ENCODE assay signal across 9 cellular contexts in the genomic region with DNA sequence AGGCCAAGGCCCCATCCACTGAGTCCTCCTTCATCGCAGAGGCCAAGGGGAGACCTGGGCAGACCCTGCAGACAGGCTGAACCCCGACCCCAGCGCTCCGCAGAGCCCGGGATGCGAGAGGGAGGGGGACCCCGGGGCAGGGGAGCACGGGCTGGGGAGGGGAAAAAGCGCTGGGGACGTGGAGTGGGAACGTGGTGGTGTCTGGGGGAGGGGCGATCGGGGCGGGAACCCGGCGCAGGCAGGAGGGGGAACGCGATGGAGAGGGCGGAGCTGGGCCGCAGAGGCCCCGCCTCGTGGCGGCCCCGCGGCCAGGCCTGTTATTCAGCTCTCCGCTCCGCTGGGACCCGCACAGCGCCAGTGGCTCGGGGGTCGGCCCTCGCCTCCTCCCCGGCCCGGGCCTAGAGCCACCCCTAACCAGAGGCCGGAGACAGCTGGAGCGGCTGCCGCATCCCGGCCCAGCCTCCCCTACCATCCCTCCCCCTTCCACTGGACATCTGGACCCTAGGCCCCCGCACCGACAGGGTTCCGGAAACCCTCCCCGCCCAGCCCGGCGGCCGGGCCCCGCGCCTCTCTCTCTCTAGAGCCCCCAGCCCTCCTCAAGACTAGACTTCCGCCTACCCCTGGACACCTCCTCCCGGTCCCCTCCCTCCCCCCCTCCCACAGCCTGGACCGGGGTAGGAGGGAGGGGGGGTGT. TPM values are rescaled to one million over a fixed set of nuclear protein-coding genes. Genes with fewer than 3 reads are reported as not detected.
DNase-seq lines count a peak whose midpoint lies in the region; TF ChIP-seq lines count a peak whose summit lies in the region.
"Had no signal": no experiment of that assay in that cellular context is flagged by ENCODE, and none has a peak within 500 bp of the region (broad histone marks: within the 10 kb centered on the region; RNA-seq: fewer than 3 reads in every experiment).

A gene (plus strand): TSS at position 320 of the 694 bp plus-strand sequence. CDS start 460 bp downstream, outside the sequence.

- H3K27me3 ChIP-seq in HUES64 (ENCODE audit: insufficient read depth, low read length) (peaks cover 38% of the 10 kb centered on the region), iPS-18a (ENCODE audit: control insufficient read depth, insufficient read depth, low read length) (peaks cover 51% of the 10 kb centered on the region)

- peaks cover 4% of the 10 kb centered on the region for H3K27me3 Mint-ChIP-seq in brain

- under 1% methylated on average over 47 of the region's 50 CpGs for WGBS in HUES64

- H3K27ac Mint-ChIP-seq in brain, result peak within 1 kb of the TSS; percentile 69 to 98 (median 92)

- peaks cover 18% of the 10 kb centered on the region for H3K4me1 ChIP-seq in HUES64 (ENCODE audit: insufficient read depth, low read length)
- peaks cover 21% of the 10 kb centered on the region for H3K4me1 ChIP-seq in iPS-18a (ENCODE audit: control insufficient read depth, low read depth, low read length)

- H3K9me3 ChIP-seq in HUES64 (ENCODE audit: insufficient read depth, low read depth, low read length) (no peaks in the 10 kb centered on the region), iPS-18a (ENCODE audit: control insufficient read depth, low read depth, low read length) (no peaks in the 10 kb centered on the region)

- H3K4me3 Mint-ChIP-seq in brain, result peak within 1 kb of the TSS; percentile 82 to 89 (median 85)

- H3K36me3 ChIP-seq in HUES64 (ENCODE audit: insufficient read depth, low read length), result peaks cover 28% of the 10 kb centered on the region
- H3K36me3 ChIP-seq in iPS-18a (ENCODE audit: control insufficient read depth, low read depth, low read length), result peaks cover 4% of the 10 kb centered on the region

- H3K9ac ChIP-seq in HUES64 (ENCODE audit: low read depth, low read length) (peak within 1 kb of the TSS; percentile 54; the same call in 1 of the 2 replicates), iPS-18a (ENCODE audit: low read length) (no peak within 1 kb of the TSS)

- H3K36me3 Mint-ChIP-seq in brain, result peaks cover 28% of the 10 kb centered on the region

- TF ChIP-seq CTCF in brain (conservative IDR thresholded peaks at IDR 0.05), result no peak

- H3K27ac ChIP-seq in HUES64 (ENCODE audit: low read depth, low read length) (peak within 1 kb of the TSS; percentile 46; the same call in 1 of the 2 replicates), iPS-18a (ENCODE audit: low read length) (no peak within 1 kb of the TSS)
- H3K27ac ChIP-seq: 22Rv1 had no signal

- DNase-seq in DMS 273 (lab: John Stamatoyannopoulos, UW; ENCODE audit: unreplicated experiment), result peak; percentile 88
- no peak for DNase-seq in DMS 273 treated with DMSO at 0.1 percent for 48 hours (lab: John Stamatoyannopoulos, UW)
- DNase-seq in SW480 (ENCODE audit: low spot score), result peak; percentile 26
- no peak for DNase-seq in skeletal muscle cell (ENCODE audit: low read depth)
- DNase-seq in dedifferentiated amniotic fluid mesenchymal stem cell (ENCODE audit: extremely low spot score), result no peak

- H3K4me1 Mint-ChIP-seq in brain, result peaks cover 32% of the 10 kb centered on the region

- H3K9me3 Mint-ChIP-seq in brain, result no peaks in the 10 kb centered on the region

- H3K4me3 ChIP-seq in HUES64 (ENCODE audit: low read length) (peak within 1 kb of the TSS; percentile 78), iPS-18a (ENCODE audit: low read length) (peak within 1 kb of the TSS; percentile 69), skeletal muscle cell (ENCODE audit: low read depth, low read length) (peak within 1 kb of the TSS; percentile 54)

RNA-seq across cellular contexts. Expression of the gene that starts here (rescaled TPM):
- polyA plus RNA-seq in HUES64 (2013, experiment 1 of 2), result 15.7 TPM
- polyA plus RNA-seq in HUES64 (2013, experiment 2 of 2), result 20.7 TPM
- 47.2 TPM for polyA plus RNA-seq in brain (ENCODE audit: insufficient read depth, low read depth, low replicate concordance)

Comparison
In these comparisons a context has a peak if more than half of its experiments do, and no peak if none do; other contexts are left out.
1. DNase-seq: peak in DMS 273 (single experiment) and SW480 (single experiment); none in DMS 273 treated with DMSO at 0.1 percent for 48 hours (single experiment), skeletal muscle cell (single experiment) and dedifferentiated amniotic fluid mesenchymal stem cell (single experiment).
2. Peak in every context shown above with its lines, with median percentiles within 50 percentile points of each other: H3K4me3 ChIP-seq.